Comparison of ENCODE assay signal across 29 cellular contexts in the genomic region with DNA sequence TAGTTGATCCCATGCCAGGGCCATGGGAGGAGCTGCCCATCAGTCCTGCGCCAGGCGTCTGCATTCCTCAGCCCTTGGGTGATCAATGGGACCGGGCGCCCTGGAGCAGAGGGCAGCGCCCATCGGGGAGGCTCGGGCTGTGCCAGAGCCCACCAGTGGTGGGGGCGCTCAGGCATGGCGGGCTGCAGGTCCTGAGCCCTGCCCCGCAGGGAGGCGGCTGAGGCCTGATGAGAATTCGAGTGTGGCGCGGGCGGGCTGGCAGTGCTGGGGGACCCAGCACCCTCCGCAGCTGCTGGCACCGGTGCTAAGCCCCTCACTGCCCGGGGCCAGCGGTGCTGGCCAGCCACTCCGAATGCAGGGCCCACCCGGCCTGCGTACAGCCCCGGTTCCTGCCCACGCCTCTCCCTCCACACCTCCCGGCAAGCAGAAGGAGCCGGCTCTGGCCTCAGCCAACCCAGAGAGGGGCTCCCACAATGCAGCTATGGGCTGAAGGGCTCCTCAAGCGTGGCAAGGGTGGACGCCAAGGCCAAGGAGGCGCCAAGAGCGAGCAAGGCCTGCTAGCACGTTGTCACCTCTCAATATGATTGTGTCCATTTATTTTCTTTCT.
"Had no signal": no experiment of that assay in that cellular context is flagged by ENCODE, and none has a peak within 500 bp of the region (broad histone marks: within the 10 kb centered on the region; RNA-seq: fewer than 3 reads in every experiment).

No MANE protein-coding gene starts in this region.

- H3K4me3 ChIP-seq: SJCRH30 had no signal

- DNase-seq: activated CD4-positive, alpha-beta memory T cell treated with anti-CD3 and anti-CD28 coated beads, Interleukin-2, amount 10 ng/mL, durations not matched to agents 7 days and 5 days; activated CD4-positive, alpha-beta T cell treated with anti-CD3 and anti-CD28 coated beads for 36 hours; activated CD4-positive, alpha-beta T cell treated with anti-CD3 and anti-CD28 coated beads, Interleukin-2, amount 50 U/mL, for 1 hour; activated gamma-delta T cell; activated naive CD4-positive, alpha-beta T cell treated with anti-CD3 and anti-CD28 coated beads for 36 hours; activated T-cell treated with anti-CD3 and anti-CD28 coated beads for 4 hours; activated T-cell treated with anti-CD3 and anti-CD28 coated beads, Interleukin-2, amount 50 U/mL, for 48 hours; amygdala; brain microvascular endothelial cell; IMR-90; Kasumi-1; KBM-7; NCI-H1048; NCI-H1694; NCI-H2029; NCI-H2107; NCI-H345; NCI-H510A treated with DMSO at 0.1 percent for 48 hours; NCI-H69; NK-92 treated with Interleukin-12 subunit alpha and Interleukin-12 subunit beta, amount 100 ng/mL, for 24 hours; OCI-M1; RPMI8226; SJCRH30; SK-N-SH; WERI-Rb-1 had no signal

- H3K4me3 Mint-ChIP-seq: activated CD4-positive, alpha-beta memory T cell treated with anti-CD3 and anti-CD28 coated beads, Interleukin-2, amount 10 ng/mL, durations not matched to agents 7 days and 5 days; activated CD4-positive, alpha-beta T cell treated with anti-CD3 and anti-CD28 coated beads for 36 hours; activated naive CD4-positive, alpha-beta T cell treated with anti-CD3 and anti-CD28 coated beads for 36 hours; activated naive CD8-positive, alpha-beta T cell; activated T-helper 17 cell treated with anti-CD3 and anti-CD28 coated beads, Interleukin-2, amount 50 U/mL, for 72 hours had no signal

- H3K36me3 ChIP-seq: brain microvascular endothelial cell, SJCRH30, WERI-Rb-1 had no signal

- H3K9me3 ChIP-seq: SJCRH30, SK-N-SH had no signal

- H3K4me1 Mint-ChIP-seq: activated CD4-positive, alpha-beta memory T cell treated with anti-CD3 and anti-CD28 coated beads, Interleukin-2, amount 10 ng/mL, durations not matched to agents 7 days and 5 days; activated CD4-positive, alpha-beta T cell treated with anti-CD3 and anti-CD28 coated beads for 36 hours; activated T-helper 17 cell treated with anti-CD3 and anti-CD28 coated beads, Interleukin-2, amount 50 U/mL, for 72 hours had no signal

- H3K36me3 Mint-ChIP-seq: activated naive CD8-positive, alpha-beta T cell had no signal

- H3K27ac ChIP-seq: brain microvascular endothelial cell, SJCRH30, WERI-Rb-1 had no signal

- H3K27ac Mint-ChIP-seq: activated CD4-positive, alpha-beta memory T cell treated with anti-CD3 and anti-CD28 coated beads, Interleukin-2, amount 10 ng/mL, durations not matched to agents 7 days and 5 days; activated CD4-positive, alpha-beta T cell treated with anti-CD3 and anti-CD28 coated beads for 36 hours; activated naive CD4-positive, alpha-beta T cell treated with anti-CD3 and anti-CD28 coated beads for 36 hours; activated naive CD8-positive, alpha-beta T cell; activated T-helper 17 cell treated with anti-CD3 and anti-CD28 coated beads, Interleukin-2, amount 50 U/mL, for 72 hours had no signal

- H3K27me3 ChIP-seq: brain microvascular endothelial cell, SJCRH30 had no signal

- H3K4me1 ChIP-seq: SJCRH30 had no signal

- ATAC-seq: activated CD4-positive, alpha-beta T cell treated with anti-CD3 and anti-CD28 coated beads for 36 hours; activated T-helper 17 cell treated with anti-CD3 and anti-CD28 coated beads, Interleukin-2, amount 50 U/mL, for 72 hours; Panc1; Right ventricle myocardium inferior had no signal
